Comparison of ENCODE assay signal across 1 cellular context in genomic region chr15:40569139-40569953, GRCh38.
TF ChIP-seq lines count a peak whose summit lies in the region.

A gene with protein sequence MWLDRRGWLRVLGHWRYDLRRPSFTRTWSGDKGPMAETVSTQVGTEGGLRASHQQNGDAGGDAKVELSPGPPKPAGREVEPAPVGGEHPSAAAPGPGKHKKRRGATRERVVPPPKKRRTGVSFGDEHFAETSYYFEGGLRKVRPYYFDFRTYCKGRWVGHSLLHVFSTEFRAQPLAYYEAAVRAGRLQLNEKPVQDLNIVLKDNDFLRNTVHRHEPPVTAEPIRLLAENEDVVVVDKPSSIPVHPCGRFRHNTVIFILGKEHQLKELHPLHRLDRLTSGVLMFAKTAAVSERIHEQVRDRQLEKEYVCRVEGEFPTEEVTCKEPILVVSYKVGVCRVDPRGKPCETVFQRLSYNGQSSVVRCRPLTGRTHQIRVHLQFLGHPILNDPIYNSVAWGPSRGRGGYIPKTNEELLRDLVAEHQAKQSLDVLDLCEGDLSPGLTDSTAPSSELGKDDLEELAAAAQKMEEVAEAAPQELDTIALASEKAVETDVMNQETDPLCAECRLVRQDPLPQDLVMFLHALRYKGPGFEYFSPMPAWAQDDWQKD (plus strand): TSS chr15:40569299. CDS start chr15:40569338, 39 bp downstream.

TF ChIP-seq in K562, 482 proteins besides CTCF, POLR2A, EP300 and RAD21 (continued from another document and continues in another):
- no peak; the same call in 1 of the 2 replicates for TF ChIP-seq ETV5 (CRISPR knock-in tag; IDR thresholded peaks at IDR 0.05; ENCODE audit: low read depth)
- TF ChIP-seq CEBPB (tag; IDR thresholded peaks at IDR 0.05), result no peak
- no peak for TF ChIP-seq ZNF134 (CRISPR knock-in tag; conservative IDR thresholded peaks at IDR 0.05)
- peak; percentile 96 for TF ChIP-seq CREB1 (IDR thresholded peaks at IDR 0.05)
- TF ChIP-seq CREB1 (CRISPR knock-in tag; IDR thresholded peaks at IDR 0.05), result peak; percentile 99
- 0 out of 2 replicates have a peak, but pooled peaks have one; percentile 29 for TF ChIP-seq BHLHE40 (IDR thresholded peaks at IDR 0.05; ENCODE audit: low read length)
- peak; percentile 61; the same call in 1 of the 2 replicates for TF ChIP-seq ZKSCAN1 (IDR thresholded peaks at IDR 0.05; ENCODE audit: low read depth, low read length)
- no peak for TF ChIP-seq SNIP1 (IDR thresholded peaks at IDR 0.05; ENCODE audit: low read depth)
- no peak for TF ChIP-seq TGIF2 (CRISPR knock-in tag; IDR thresholded peaks at IDR 0.05)
- TF ChIP-seq TFAP4 (CRISPR knock-in tag; IDR thresholded peaks at IDR 0.05; ENCODE audit: borderline replicate concordance), result peak; percentile 72; the same call in 1 of the 2 replicates
- TF ChIP-seq, protein P1, sequence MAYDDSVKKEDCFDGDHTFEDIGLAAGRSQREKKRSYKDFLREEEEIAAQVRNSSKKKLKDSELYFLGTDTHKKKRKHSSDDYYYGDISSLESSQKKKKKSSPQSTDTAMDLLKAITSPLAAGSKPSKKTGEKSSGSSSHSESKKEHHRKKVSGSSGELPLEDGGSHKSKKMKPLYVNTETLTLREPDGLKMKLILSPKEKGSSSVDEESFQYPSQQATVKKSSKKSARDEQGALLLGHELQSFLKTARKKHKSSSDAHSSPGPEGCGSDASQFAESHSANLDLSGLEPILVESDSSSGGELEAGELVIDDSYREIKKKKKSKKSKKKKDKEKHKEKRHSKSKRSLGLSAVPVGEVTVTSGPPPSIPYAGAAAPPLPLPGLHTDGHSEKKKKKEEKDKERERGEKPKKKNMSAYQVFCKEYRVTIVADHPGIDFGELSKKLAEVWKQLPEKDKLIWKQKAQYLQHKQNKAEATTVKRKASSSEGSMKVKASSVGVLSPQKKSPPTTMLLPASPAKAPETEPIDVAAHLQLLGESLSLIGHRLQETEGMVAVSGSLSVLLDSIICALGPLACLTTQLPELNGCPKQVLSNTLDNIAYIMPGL (CRISPR knock-in tag; IDR thresholded peaks at IDR 0.05), result 0 out of 2 replicates have a peak, but pooled peaks have one; percentile 42
- no peak for TF ChIP-seq CHD4 (IDR thresholded peaks at IDR 0.05; ENCODE audit: insufficient read depth, insufficient replicate concordance, low read depth, low read length, poor library complexity, severe bottlenecking)
- TF ChIP-seq SIN3A (IDR thresholded peaks at IDR 0.05; ENCODE audit: borderline replicate concordance in 2 of 2, control insufficient read depth in 1 of 2, low read depth in 2 of 2, low read length in 2 of 2), result peak; percentile 97 to 98
- TF ChIP-seq FIP1L1 (IDR thresholded peaks at IDR 0.05; ENCODE audit: low read depth, low read length, poor library complexity, severe bottlenecking), result peak; percentile 67
- peak; percentile 59; the same call in 1 of the 2 replicates for TF ChIP-seq JUND (IDR thresholded peaks at IDR 0.05; ENCODE audit: borderline replicate concordance, low read depth, low read length)
- TF ChIP-seq JUND (tag; IDR thresholded peaks at IDR 0.05; ENCODE audit: borderline replicate concordance, low read depth, low read length), result no peak
- peak; percentile 54 for TF ChIP-seq HNRNPLL (IDR thresholded peaks at IDR 0.05; ENCODE audit: low read depth, low read length, poor library complexity, severe bottlenecking)
- TF ChIP-seq CREM (IDR thresholded peaks at IDR 0.05; ENCODE audit: low read depth), result peak; percentile 99
- TF ChIP-seq GABPB1 (CRISPR knock-in tag; IDR thresholded peaks at IDR 0.05), result peak; percentile 73; the same call in 1 of the 2 replicates
- TF ChIP-seq OTX1 (CRISPR knock-in tag; IDR thresholded peaks at IDR 0.05), result 0 out of 2 replicates have a peak, but pooled peaks have one; percentile 41
- peak; percentile 91; the same call in 1 of the 2 replicates for TF ChIP-seq HDAC2 (IDR thresholded peaks at IDR 0.05)
- peak; percentile 91 for TF ChIP-seq RBFOX2 (IDR thresholded peaks at IDR 0.05; ENCODE audit: low read depth, low read length)
- TF ChIP-seq CC2D1A (IDR thresholded peaks at IDR 0.05), result peak; percentile 75
- TF ChIP-seq, protein P2, sequence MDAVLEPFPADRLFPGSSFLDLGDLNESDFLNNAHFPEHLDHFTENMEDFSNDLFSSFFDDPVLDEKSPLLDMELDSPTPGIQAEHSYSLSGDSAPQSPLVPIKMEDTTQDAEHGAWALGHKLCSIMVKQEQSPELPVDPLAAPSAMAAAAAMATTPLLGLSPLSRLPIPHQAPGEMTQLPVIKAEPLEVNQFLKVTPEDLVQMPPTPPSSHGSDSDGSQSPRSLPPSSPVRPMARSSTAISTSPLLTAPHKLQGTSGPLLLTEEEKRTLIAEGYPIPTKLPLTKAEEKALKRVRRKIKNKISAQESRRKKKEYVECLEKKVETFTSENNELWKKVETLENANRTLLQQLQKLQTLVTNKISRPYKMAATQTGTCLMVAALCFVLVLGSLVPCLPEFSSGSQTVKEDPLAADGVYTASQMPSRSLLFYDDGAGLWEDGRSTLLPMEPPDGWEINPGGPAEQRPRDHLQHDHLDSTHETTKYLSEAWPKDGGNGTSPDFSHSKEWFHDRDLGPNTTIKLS (IDR thresholded peaks at IDR 0.05; ENCODE audit: borderline replicate concordance, low read depth), result peak; percentile 74; the same call in 1 of the 2 replicates
- peak; percentile 64 for TF ChIP-seq CXXC5 (CRISPR knock-in tag; IDR thresholded peaks at IDR 0.05)
- TF ChIP-seq MAX (CRISPR knock-in tag; IDR thresholded peaks at IDR 0.05), result peak; percentile 90
- peak; percentile 91 for TF ChIP-seq RBBP5 (IDR thresholded peaks at IDR 0.05; ENCODE audit: borderline replicate concordance, insufficient read depth, low read length, poor library complexity, severe bottlenecking)
- peak; percentile 77 for TF ChIP-seq POLR2B (IDR thresholded peaks at IDR 0.05; ENCODE audit: low read depth, partially characterized antibody)
- TF ChIP-seq ZFX (CRISPR knock-in tag; IDR thresholded peaks at IDR 0.05), result peak; percentile 81
- TF ChIP-seq, protein P3, sequence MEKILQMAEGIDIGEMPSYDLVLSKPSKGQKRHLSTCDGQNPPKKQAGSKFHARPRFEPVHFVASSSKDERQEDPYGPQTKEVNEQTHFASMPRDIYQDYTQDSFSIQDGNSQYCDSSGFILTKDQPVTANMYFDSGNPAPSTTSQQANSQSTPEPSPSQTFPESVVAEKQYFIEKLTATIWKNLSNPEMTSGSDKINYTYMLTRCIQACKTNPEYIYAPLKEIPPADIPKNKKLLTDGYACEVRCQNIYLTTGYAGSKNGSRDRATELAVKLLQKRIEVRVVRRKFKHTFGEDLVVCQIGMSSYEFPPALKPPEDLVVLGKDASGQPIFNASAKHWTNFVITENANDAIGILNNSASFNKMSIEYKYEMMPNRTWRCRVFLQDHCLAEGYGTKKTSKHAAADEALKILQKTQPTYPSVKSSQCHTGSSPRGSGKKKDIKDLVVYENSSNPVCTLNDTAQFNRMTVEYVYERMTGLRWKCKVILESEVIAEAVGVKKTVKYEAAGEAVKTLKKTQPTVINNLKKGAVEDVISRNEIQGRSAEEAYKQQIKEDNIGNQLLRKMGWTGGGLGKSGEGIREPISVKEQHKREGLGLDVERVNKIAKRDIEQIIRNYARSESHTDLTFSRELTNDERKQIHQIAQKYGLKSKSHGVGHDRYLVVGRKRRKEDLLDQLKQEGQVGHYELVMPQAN (IDR thresholded peaks at IDR 0.05; ENCODE audit: borderline replicate concordance), result peak; percentile 99
- no peak for TF ChIP-seq RERE (CRISPR knock-in tag; IDR thresholded peaks at IDR 0.05; ENCODE audit: borderline replicate concordance)
- peak; percentile 68 for TF ChIP-seq TAF1 (IDR thresholded peaks at IDR 0.05; ENCODE audit: control insufficient read depth, extremely low read depth, insufficient read depth, low read length, severe bottlenecking)
- peak; percentile 34 for TF ChIP-seq SP2 (IDR thresholded peaks at IDR 0.05; ENCODE audit: extremely low read depth, low read depth, low read length, poor library complexity, severe bottlenecking)
- peak; percentile 86 for TF ChIP-seq E2F1 (CRISPR knock-in tag; IDR thresholded peaks at IDR 0.05)
- no peak for TF ChIP-seq ZNF551 (CRISPR knock-in tag; IDR thresholded peaks at IDR 0.05)
- peak; percentile 79 for TF ChIP-seq KDM5B (IDR thresholded peaks at IDR 0.05; ENCODE audit: insufficient replicate concordance, low read depth, low read length)
- peak; percentile 47 for TF ChIP-seq NEUROD1 (IDR thresholded peaks at IDR 0.05; ENCODE audit: borderline replicate concordance, low read depth, low read length, partially characterized antibody)
- 0 out of 2 replicates have a peak, but pooled peaks have one; percentile 49 for TF ChIP-seq ESRRA (IDR thresholded peaks at IDR 0.05; ENCODE audit: borderline replicate concordance, low read depth)
- TF ChIP-seq ELK3 (CRISPR knock-in tag; IDR thresholded peaks at IDR 0.05), result no peak
- TF ChIP-seq E2F8 (IDR thresholded peaks at IDR 0.05; ENCODE audit: low read depth, partially characterized antibody), result peak; percentile 66
